Comparison of ENCODE assay signal across 20 cellular contexts in genomic region chr7:140007051-140007690, GRCh38.
"Had no signal": no experiment of that assay in that cellular context is flagged by ENCODE, and none has a peak within 500 bp of the region (broad histone marks: within the 10 kb centered on the region; RNA-seq: fewer than 3 reads in every experiment).

No MANE protein-coding gene starts in this region.

- H3K79me2 ChIP-seq: parathyroid adenoma had no signal

- DNase-seq: dorsolateral prefrontal cortex; effector CD4-positive, alpha-beta T cell; mesenchymal stem cell; mucosa of descending colon; naive B cell; stimulated activated CD4-positive, alpha-beta T cell treated with anti-CD3 and anti-CD28 coated beads, Interleukin-15, amount 100 ng/mL, for 24 hours; stimulated activated CD4-positive, alpha-beta T cell treated with anti-CD3 and anti-CD28 coated beads, Interleukin-2, amount 100 ng/mL, for 48 hours; stimulated activated naive B cell treated with anti-CD40 and anti-IgM and Interleukin-4, amounts not matched to agents 10 μg/mL and 1 μg/mL and 100 μg/mL, for 72 hours; transverse colon had no signal

- H2AFZ ChIP-seq: neural progenitor cell, parathyroid adenoma had no signal

- H3K27ac ChIP-seq: dorsolateral prefrontal cortex, neural progenitor cell, parathyroid adenoma, prostate gland, right atrium auricular region, skin epidermis, transverse colon, vagina had no signal

- H3K4me1 ChIP-seq: parathyroid adenoma, prostate gland, right atrium auricular region, transverse colon, vagina had no signal

- FAIRE-seq: colon, frontal cortex, keratinocyte had no signal

- H3K9ac ChIP-seq: neural progenitor cell, parathyroid adenoma had no signal

- H3K9me3 ChIP-seq: mucosa of descending colon, prostate gland, right atrium auricular region, transverse colon, vagina had no signal

- H3K4me3 ChIP-seq: dorsolateral prefrontal cortex, lung, mucosa of descending colon, neural progenitor cell, prostate gland, right atrium auricular region, skin epidermis, transverse colon, vagina had no signal

- ATAC-seq: left lobe of liver; mucosa of descending colon; stimulated activated naive B cell treated with anti-CD40 and anti-IgM and Interleukin-4, amounts not matched to agents 10 μg/mL and 1 μg/mL and 100 μg/mL, for 72 hours had no signal

- H3K36me3 ChIP-seq: neural progenitor cell, prostate gland, right atrium auricular region, transverse colon, vagina had no signal

- H3K27me3 ChIP-seq: dorsolateral prefrontal cortex, right atrium auricular region, transverse colon, vagina had no signal

- H3K4me2 ChIP-seq: neural progenitor cell had no signal
